28 cellular contexts compared by ENCODE assay signal in the genomic region with DNA sequence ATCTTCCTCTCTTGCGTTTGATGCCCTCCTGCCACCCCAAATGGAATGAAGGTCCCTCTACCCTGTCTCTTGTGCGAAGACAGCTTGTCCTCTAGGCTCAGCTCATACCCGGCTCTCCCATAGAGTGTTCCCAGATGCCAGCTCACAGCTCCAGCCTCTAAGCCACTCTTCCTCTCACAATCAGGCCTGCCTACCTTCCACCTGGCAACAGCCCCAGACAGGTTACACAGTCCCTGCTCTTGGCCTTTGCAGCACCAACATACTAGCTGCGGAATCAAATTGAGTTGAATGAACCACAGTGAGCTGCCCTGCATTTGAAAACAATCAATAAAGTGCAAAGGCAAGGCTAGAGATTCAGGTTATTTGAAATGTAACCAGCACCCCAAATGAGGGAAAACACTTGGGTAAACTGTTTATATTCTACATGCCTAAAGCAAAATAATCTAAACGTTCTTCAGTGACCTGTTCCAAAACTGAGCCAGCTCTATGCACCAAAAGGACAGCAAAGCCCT.
"Had no signal": no experiment of that assay in that cellular context is flagged by ENCODE, and none has a peak within 500 bp of the region (broad histone marks: within the 10 kb centered on the region; RNA-seq: fewer than 3 reads in every experiment).

No MANE protein-coding gene starts in this region.

- DNase-seq: hippocampal formation; kidney glomerular epithelial cell; left cardiac atrium; left lung; lower lobe of right lung; mammary epithelial cell; mesendoderm; naive B cell; natural killer cell; nephron progenitor cell; occipital lobe; retina; right cardiac atrium; sigmoid colon; small intestine; spleen; stimulated activated CD4-positive, alpha-beta T cell treated with anti-CD3 and anti-CD28 coated beads, Interleukin-4, amount 100 ng/mL, for 24 hours; stimulated activated naive CD4-positive, alpha-beta T cell; substantia nigra; uterus had no signal

- H3K36me3 Mint-ChIP-seq: mesothelial cell of epicardium; natural killer cell; neural progenitor cell; stimulated activated effector memory CD8-positive, alpha-beta T cell treated with anti-CD3 and anti-CD28 coated beads, Interleukin-12 subunit alpha, Interleukin-12 subunit beta, amount 100 ng/mL, for 72 hours; type B pancreatic cell had no signal

- H3K27ac ChIP-seq: left lung, lower lobe of right lung, neural progenitor cell, neutrophil, sigmoid colon, spleen, tibial nerve, uterus had no signal

- H3K27me3 ChIP-seq: left lung, neural progenitor cell, neutrophil, sigmoid colon, spleen, tibial nerve, uterus had no signal

- H3K27me3 Mint-ChIP-seq: progenitor cell of endocrine pancreas, type B pancreatic cell had no signal

- H3K36me3 ChIP-seq: left lung, neural progenitor cell, neutrophil, sigmoid colon, tibial nerve, uterus had no signal

- H3K4me3 ChIP-seq: left lung, lower lobe of right lung, neural progenitor cell, sigmoid colon, spleen, tibial nerve, uterus had no signal

- H3K9me3 Mint-ChIP-seq: natural killer cell; stimulated activated effector memory CD8-positive, alpha-beta T cell treated with anti-CD3 and anti-CD28 coated beads, Interleukin-12 subunit alpha, Interleukin-12 subunit beta, amount 100 ng/mL, for 72 hours; stimulated activated naive CD8-positive, alpha-beta T cell treated with anti-CD3 and anti-CD28 coated beads, Interleukin-15, Interleukin-2, amounts not matched to agents 100 ng/mL and 50 ng/mL, for 24 hours had no signal

- H3K4me1 ChIP-seq: left lung, lower lobe of right lung, neural progenitor cell, spleen, tibial nerve, uterus had no signal

- H3K27ac Mint-ChIP-seq: mesothelial cell of epicardium; natural killer cell; nephron progenitor cell; neural progenitor cell; progenitor cell of endocrine pancreas; stimulated activated effector memory CD8-positive, alpha-beta T cell treated with anti-CD3 and anti-CD28 coated beads, Interleukin-12 subunit alpha, Interleukin-12 subunit beta, amount 100 ng/mL, for 72 hours; stimulated activated naive CD8-positive, alpha-beta T cell treated with anti-CD3 and anti-CD28 coated beads, Interleukin-15, Interleukin-2, amounts not matched to agents 100 ng/mL and 50 ng/mL, for 24 hours; type B pancreatic cell had no signal

- ATAC-seq: left cardiac atrium; left lung; lower lobe of right lung; natural killer cell; right cardiac atrium; stimulated activated effector memory CD8-positive, alpha-beta T cell treated with anti-CD3 and anti-CD28 coated beads, Interleukin-12 subunit alpha, Interleukin-12 subunit beta, amount 100 ng/mL, for 72 hours had no signal

- H3K4me1 Mint-ChIP-seq: mesothelial cell of epicardium; naive B cell; natural killer cell; nephron progenitor cell; neural progenitor cell; stimulated activated effector memory CD8-positive, alpha-beta T cell treated with anti-CD3 and anti-CD28 coated beads, Interleukin-12 subunit alpha, Interleukin-12 subunit beta, amount 100 ng/mL, for 72 hours had no signal

- H3K9me3 ChIP-seq: left lung, lower lobe of right lung, neutrophil, sigmoid colon, spleen, tibial nerve, uterus had no signal

- H3K4me3 Mint-ChIP-seq: mesothelial cell of epicardium; naive B cell; natural killer cell; nephron progenitor cell; neural progenitor cell; stimulated activated effector memory CD8-positive, alpha-beta T cell treated with anti-CD3 and anti-CD28 coated beads, Interleukin-12 subunit alpha, Interleukin-12 subunit beta, amount 100 ng/mL, for 72 hours; stimulated activated naive CD8-positive, alpha-beta T cell treated with anti-CD3 and anti-CD28 coated beads, Interleukin-15, Interleukin-2, amounts not matched to agents 100 ng/mL and 50 ng/mL, for 24 hours; type B pancreatic cell had no signal
